ENCODE assay signal across 8 cellular contexts in genomic region chr12:108514468-108514972, GRCh38. TPM values are rescaled to one million over a fixed set of nuclear protein-coding genes. Genes with fewer than 3 reads are reported as not detected.
DNase-seq lines count a peak whose midpoint lies in the region; ATAC-seq and TF ChIP-seq lines count a peak whose summit lies in the region.

No MANE protein-coding gene starts in this region.

- H3K36me3 ChIP-seq in SU-DHL-6 (ENCODE audit: low read length) (no peaks in the 10 kb centered on the region), left ventricle myocardium inferior (peaks cover 22% of the 10 kb centered on the region)

- peak overlapping the region; percentile 99 for H3K4me3 Mint-ChIP-seq in T-helper 2 cell treated with Interferon-gamma antibody and Interleukin-4, amounts not matched to agents 5 μg/mL and 100 μg/mL, for 36 hours
- peak overlapping the region; percentile 89 for H3K4me3 Mint-ChIP-seq in stimulated activated effector memory CD8-positive, alpha-beta T cell treated with anti-CD3 and anti-CD28 coated beads, Interleukin-12 subunit alpha, Interleukin-12 subunit beta, amount 100 ng/mL, for 72 hours

- peaks cover 20% of the 10 kb centered on the region for H3K4me1 ChIP-seq in left ventricle myocardium inferior

- 0 out of 2 replicates have a peak, but pooled peaks cover 5% of the 10 kb centered on the region for H3F3A ChIP-seq in SU-DHL-6 (ENCODE audit: insufficient read depth)

- H3K9me2 ChIP-seq in SU-DHL-6 (replicated peaks; ENCODE audit: insufficient read depth, low read length) = no peaks in the 10 kb centered on the region

- H3K9ac ChIP-seq in SU-DHL-6 (ENCODE audit: low read length) = peak overlapping the region; percentile 73

- no peak for DNase-seq in T-helper 2 cell treated with Interferon-gamma antibody and Interleukin-4, amounts not matched to agents 5 μg/mL and 100 μg/mL, for 36 hours (ENCODE audit: low spot score)
- no peak for DNase-seq in T-helper 2 cell
- DNase-seq in left ventricle myocardium inferior = no peak
- DNase-seq in stimulated activated effector memory CD8-positive, alpha-beta T cell treated with anti-CD3 and anti-CD28 coated beads, Interleukin-12 subunit alpha, Interleukin-12 subunit beta, amount 100 ng/mL, for 72 hours (ENCODE audit: low spot score in 2 of 2) = no peak
- no peak for DNase-seq in stimulated activated CD4-positive, alpha-beta T cell treated with anti-CD3 and anti-CD28 coated beads, Interleukin-2, amount 100 ng/mL, for 48 hours

- peak overlapping the region; percentile 76 for H2AFZ ChIP-seq in SU-DHL-6 (ENCODE audit: low read depth, low read length, severe bottlenecking)

- H3K9me3 ChIP-seq in SU-DHL-6 (ENCODE audit: insufficient read depth, low read length) (no peaks in the 10 kb centered on the region), left ventricle myocardium inferior (replicated peaks) (no peaks in the 10 kb centered on the region)

- H3K27me3 ChIP-seq in SU-DHL-6 (ENCODE audit: low read length) (no peaks in the 10 kb centered on the region), left ventricle myocardium inferior (ENCODE audit: low read depth) (no peaks in the 10 kb centered on the region)

- H3K27me3 Mint-ChIP-seq in T-helper 2 cell treated with Interferon-gamma antibody and Interleukin-4, amounts not matched to agents 5 μg/mL and 100 μg/mL, for 36 hours (ENCODE audit: low read depth) = no peaks in the 10 kb centered on the region

- H3K4me2 ChIP-seq in SU-DHL-6 (ENCODE audit: low read depth, low read length, poor library complexity, severe bottlenecking) = peak overlapping the region; percentile 74

- peaks cover 17% of the 10 kb centered on the region for H3K36me3 Mint-ChIP-seq in T-helper 2 cell treated with Interferon-gamma antibody and Interleukin-4, amounts not matched to agents 5 μg/mL and 100 μg/mL, for 36 hours (ENCODE audit: low read depth)
- H3K36me3 Mint-ChIP-seq in stimulated activated effector memory CD8-positive, alpha-beta T cell treated with anti-CD3 and anti-CD28 coated beads, Interleukin-12 subunit alpha, Interleukin-12 subunit beta, amount 100 ng/mL, for 72 hours = peaks cover 53% of the 10 kb centered on the region

- no peaks in the 10 kb centered on the region for H3K9me3 Mint-ChIP-seq in T-helper 2 cell treated with Interferon-gamma antibody and Interleukin-4, amounts not matched to agents 5 μg/mL and 100 μg/mL, for 36 hours
- H3K9me3 Mint-ChIP-seq in stimulated activated effector memory CD8-positive, alpha-beta T cell treated with anti-CD3 and anti-CD28 coated beads, Interleukin-12 subunit alpha, Interleukin-12 subunit beta, amount 100 ng/mL, for 72 hours = no peaks in the 10 kb centered on the region

- TF ChIP-seq CTCF in SU-DHL-6 (IDR thresholded peaks at IDR 0.05; ENCODE audit: insufficient read depth, low read length, poor library complexity, severe bottlenecking) = no peak
- no peak for TF ChIP-seq CTCF in left ventricle myocardium inferior (IDR thresholded peaks at IDR 0.05; ENCODE audit: borderline replicate concordance)

- peaks cover 3% of the 10 kb centered on the region; the same call in 1 of the 2 replicates for H3K79me2 ChIP-seq in SU-DHL-6 (ENCODE audit: insufficient read depth, low read length)

- H3K4me3 ChIP-seq in SU-DHL-6 (ENCODE audit: insufficient read depth, low read length, poor library complexity, severe bottlenecking) (peak overlapping the region; percentile 58), left ventricle myocardium inferior (peak overlapping the region; percentile 98)

- H3K27ac ChIP-seq in SU-DHL-6 (ENCODE audit: low read depth, low read length) = no peak overlapping the region
- H3K27ac ChIP-seq in left ventricle myocardium inferior (replicated peaks) = peak overlapping the region; percentile 46

- H4K20me1 ChIP-seq in SU-DHL-6 (ENCODE audit: low read depth, low read length) = no peaks in the 10 kb centered on the region

- intact Hi-C loops in left ventricle myocardium inferior (cut with micrococcal nuclease) = no loop called here

- H3K4me1 Mint-ChIP-seq in T-helper 2 cell treated with Interferon-gamma antibody and Interleukin-4, amounts not matched to agents 5 μg/mL and 100 μg/mL, for 36 hours (ENCODE audit: low read depth) = peaks cover 12% of the 10 kb centered on the region
- H3K4me1 Mint-ChIP-seq in stimulated activated effector memory CD8-positive, alpha-beta T cell treated with anti-CD3 and anti-CD28 coated beads, Interleukin-12 subunit alpha, Interleukin-12 subunit beta, amount 100 ng/mL, for 72 hours = peaks cover 42% of the 10 kb centered on the region

- H3K27ac Mint-ChIP-seq in T-helper 2 cell treated with Interferon-gamma antibody and Interleukin-4, amounts not matched to agents 5 μg/mL and 100 μg/mL, for 36 hours = peak overlapping the region; percentile 95
- H3K27ac Mint-ChIP-seq in stimulated activated effector memory CD8-positive, alpha-beta T cell treated with anti-CD3 and anti-CD28 coated beads, Interleukin-12 subunit alpha, Interleukin-12 subunit beta, amount 100 ng/mL, for 72 hours = peak overlapping the region; percentile 94

- peak; percentile 36 for ATAC-seq in stimulated activated effector memory CD8-positive, alpha-beta T cell treated with anti-CD3 and anti-CD28 coated beads, Interleukin-12 subunit alpha, Interleukin-12 subunit beta, amount 100 ng/mL, for 72 hours
- ATAC-seq in HG02973 (IDR thresholded peaks at IDR 0.05; ENCODE audit: unreplicated experiment) = no peak
- no peak for ATAC-seq in GM18502 (IDR thresholded peaks at IDR 0.05; ENCODE audit: poor library complexity, unreplicated experiment)

RNA-seq across cellular contexts. Expression of gene FICD, which starts 0.6 kb away (rescaled TPM):
- total RNA-seq in left ventricle myocardium inferior = 4.2 TPM

RNA-seq across cellular contexts. Expression of gene SART3, which starts 46.5 kb away (rescaled TPM):
- total RNA-seq in left ventricle myocardium inferior = 24.9 TPM

RNA-seq across cellular contexts. Expression of gene ISCU, which starts 47.9 kb away (rescaled TPM):
- 560 TPM for total RNA-seq in left ventricle myocardium inferior
